Comparison of ENCODE assay signal across 8 cellular contexts in genomic region chr1:27296773-27297214, GRCh38. TPM values are rescaled to one million over a fixed set of nuclear protein-coding genes. Genes with fewer than 3 reads are reported as not detected.
A peak's percentile ranks its signal among the peaks of the same experiment; 100 is the strongest.
DNase-seq lines count a peak whose midpoint lies in the region; ATAC-seq and TF ChIP-seq lines count a peak whose summit lies in the region.

No MANE protein-coding gene starts in this region.

- no peak overlapping the region for H3K27ac Mint-ChIP-seq in immature natural killer cell

- no peaks in the 10 kb centered on the region for H3K9me3 Mint-ChIP-seq in immature natural killer cell

- H3K36me3 Mint-ChIP-seq in immature natural killer cell: peaks cover 15 to 23% (median 15%) of the 10 kb centered on the region in 3 donors

- H3K4me1 ChIP-seq in Loucy (ENCODE audit: insufficient read depth, low read length, poor library complexity, severe bottlenecking): no peaks in the 10 kb centered on the region
- peaks cover 7% of the 10 kb centered on the region for H3K4me1 ChIP-seq in body of pancreas

- TF ChIP-seq POLR2A in body of pancreas (IDR thresholded peaks at IDR 0.05): no peak

- H3K36me3 ChIP-seq in Loucy (ENCODE audit: insufficient read depth, low read length) (peaks cover 67% of the 10 kb centered on the region; the same call in 1 of the 2 replicates), WERI-Rb-1 (peaks cover 80% of the 10 kb centered on the region), body of pancreas (replicated peaks in 1 of 2; ENCODE audit: insufficient read depth in 1 of 2, low read depth in 2 of 2) (peaks cover 0 to 24% of the 10 kb centered on the region in 2 donors)

- H3K4me3 ChIP-seq in Loucy (ENCODE audit: low read length, poor library complexity, severe bottlenecking): no peak overlapping the region
- H3K4me3 ChIP-seq in WERI-Rb-1 (ENCODE audit: low read depth, low read length): no peak overlapping the region
- H3K4me3 ChIP-seq in body of pancreas: no peak overlapping the region

- H3K9me3 ChIP-seq in Loucy (ENCODE audit: insufficient read depth, low read depth, low read length) (no peaks in the 10 kb centered on the region), WERI-Rb-1 (ENCODE audit: severe bottlenecking) (no peaks in the 10 kb centered on the region), body of pancreas (no peaks in the 10 kb centered on the region)

- H3K9ac ChIP-seq in Loucy (ENCODE audit: low read depth, low read length, poor library complexity, severe bottlenecking): no peak overlapping the region

- H3K27ac ChIP-seq in WERI-Rb-1 (no peak overlapping the region; the same call in 1 of the 2 replicates), body of pancreas (no peak overlapping the region)

- no peaks in the 10 kb centered on the region for H3K79me2 ChIP-seq in Loucy (ENCODE audit: insufficient read depth, low read length)

- H3K27me3 ChIP-seq in Loucy (ENCODE audit: insufficient read depth, low read length, poor library complexity, severe bottlenecking) (no peaks in the 10 kb centered on the region), WERI-Rb-1 (ENCODE audit: insufficient read depth, low read depth, severe bottlenecking) (no peaks in the 10 kb centered on the region), body of pancreas (no peaks in the 10 kb centered on the region)

- no peak overlapping the region for H3K4me3 Mint-ChIP-seq in immature natural killer cell

- H3F3A ChIP-seq in Loucy (ENCODE audit: low read depth): no peaks in the 10 kb centered on the region

- ATAC-seq in body of pancreas: peak; percentile 43
- ATAC-seq in GM21576 (IDR thresholded peaks at IDR 0.05; ENCODE audit: unreplicated experiment): no peak
- no peak for ATAC-seq in HG02759 (IDR thresholded peaks at IDR 0.05; ENCODE audit: unreplicated experiment)

- WGBS in body of pancreas, 2 donors: 33 to 52% methylated on average over 7 to 10 of the region's 10 CpGs

- H4K20me1 ChIP-seq in Loucy (ENCODE audit: insufficient read depth, low read length, poor library complexity, severe bottlenecking): no peaks in the 10 kb centered on the region

- DNase-seq in DMS79 treated with DMSO at 0.1 percent for 48 hours (lab: John Stamatoyannopoulos, UW) (peak; percentile 62), WERI-Rb-1 (peak; percentile 71), body of pancreas (peak; percentile 63 to 77 (median 66)), immature natural killer cell (peak; percentile 35 to 50 (median 42))
- peak; percentile 51 to 66 for DNase-seq in stimulated activated CD4-positive, alpha-beta T cell treated with anti-CD3 and anti-CD28 coated beads, Interleukin-12 subunit alpha, Interleukin-12 subunit beta, amount 100 ng/mL, for 24 hours (ENCODE audit: low read depth in 2 of 2)

- no peak overlapping the region for H3K4me2 ChIP-seq in Loucy (ENCODE audit: low read depth, low read length, poor library complexity, severe bottlenecking)

- no peak overlapping the region for H2AFZ ChIP-seq in Loucy (ENCODE audit: low read length)

- peaks cover 0 to 3% of the 10 kb centered on the region in 2 donors for H3K4me1 Mint-ChIP-seq in immature natural killer cell

- intact Hi-C loops in body of pancreas (cut with DNase I): no loop called here

- peaks cover 0 to 2% (median 0%) of the 10 kb centered on the region in 3 donors for H3K27me3 Mint-ChIP-seq in immature natural killer cell (ENCODE audit: low read depth in 3 of 3)

- H3K9me2 ChIP-seq in Loucy (replicated peaks; ENCODE audit: low read depth, low read length): no peaks in the 10 kb centered on the region

- TF ChIP-seq CTCF in Loucy (conservative IDR thresholded peaks at IDR 0.05; ENCODE audit: low read length) (peak; percentile 77), WERI-Rb-1 (IDR thresholded peaks at IDR 0.05; ENCODE audit: low read depth, low read length) (peak; percentile 77), body of pancreas (IDR thresholded peaks at IDR 0.05) (peak; percentile 45 to 66 (median 58))

RNA-seq across cellular contexts. Expression of gene TMEM222, which starts 25.2 kb away (rescaled TPM):
- total RNA-seq in body of pancreas: 10 to 100 TPM in 1 of 2 donors, 1 to 10 TPM in 1; 8.6 to 20.0 TPM
- 10 to 100 TPM; 56.0 to 99.3 (median 69.8) TPM for polyA plus RNA-seq in immature natural killer cell

RNA-seq across cellular contexts. Expression of gene SYTL1, which starts 45.0 kb away (rescaled TPM):
- total RNA-seq in body of pancreas: 100 to 1,000 TPM; 107 to 129 TPM
- polyA plus RNA-seq in immature natural killer cell: 100 to 1,000 TPM; 157 to 211 (median 158) TPM
